22 cellular contexts compared by ENCODE assay signal in genomic region chr4:122810669-122811068, GRCh38.
"Had no signal": no experiment of that assay in that cellular context is flagged by ENCODE, and none has a peak within 500 bp of the region (broad histone marks: within the 10 kb centered on the region; RNA-seq: fewer than 3 reads in every experiment).

No MANE protein-coding gene starts in this region.

- H3K4me1 ChIP-seq: body of pancreas, lower lobe of right lung, sigmoid colon, upper lobe of left lung had no signal

- H3K4me3 ChIP-seq: body of pancreas, lower lobe of right lung, sigmoid colon, upper lobe of left lung had no signal

- H3K36me3 ChIP-seq: lower lobe of right lung, sigmoid colon, upper lobe of left lung had no signal

- H3K27me3 ChIP-seq: body of pancreas, sigmoid colon, upper lobe of left lung had no signal

- ATAC-seq: activated CD8-positive, alpha-beta memory T cell treated with anti-CD3 and anti-CD28 coated beads, Interleukin-2, amount 10 ng/mL, durations not matched to agents 7 days and 5 days; activated CD8-positive, alpha-beta T cell treated with anti-CD3 and anti-CD28 coated beads for 36 hours; activated naive CD8-positive, alpha-beta T cell treated with anti-CD3 and anti-CD28 coated beads, Interleukin-2, amount 50 U/mL, for 24 hours; body of pancreas; lower lobe of right lung; SK-N-SH treated with all-trans-retinoic acid at 6 μM for 48 hours; stimulated activated naive CD8-positive, alpha-beta T cell treated with anti-CD3 and anti-CD28 coated beads, Interleukin-15, Interleukin-2, amounts not matched to agents 100 U/mL and 50 U/mL, for 24 hours had no signal

- H3K9me3 ChIP-seq: body of pancreas, lower lobe of right lung, sigmoid colon, upper lobe of left lung had no signal

- FAIRE-seq: frontal cortex, islet of Langerhans had no signal

- DNase-seq: activated CD4-positive, alpha-beta T cell treated with anti-CD3 and anti-CD28 coated beads, Interleukin-2, amount 10 ng/mL, durations not matched to agents 24 days and 14 days; activated CD8-positive, alpha-beta memory T cell treated with anti-CD3 and anti-CD28 coated beads, Interleukin-2, amount 10 ng/mL, durations not matched to agents 7 days and 5 days; activated CD8-positive, alpha-beta T cell treated with anti-CD3 and anti-CD28 coated beads for 36 hours; activated gamma-delta T cell; activated naive CD4-positive, alpha-beta T cell treated with anti-CD3 and anti-CD28 coated beads, Interleukin-2, amount 50 U/mL, for 16 hours; activated naive CD8-positive, alpha-beta T cell treated with anti-CD3 and anti-CD28 coated beads, Interleukin-2, amount 50 U/mL, for 24 hours; anterior cingulate cortex; body of pancreas; caudate nucleus; glutamatergic neuron; lower lobe of right lung; naive B cell; occipital lobe; posterior cingulate gyrus; sigmoid colon; stimulated activated CD4-positive, alpha-beta T cell treated with anti-CD3 and anti-CD28 coated beads, Interleukin-4, amount 100 ng/mL, for 4 hours; stimulated activated naive CD8-positive, alpha-beta T cell treated with anti-CD3 and anti-CD28 coated beads, Interleukin-15, Interleukin-2, amounts not matched to agents 100 U/mL and 50 U/mL, for 24 hours had no signal

- H3K27ac ChIP-seq: body of pancreas, epithelial cell of prostate, lower lobe of right lung, sigmoid colon, upper lobe of left lung had no signal
